In genomic region chr9:127535396-127535795, GRCh38 we compare ENCODE assay signal across 14 cellular contexts.
DNase-seq lines count a peak whose midpoint lies in the region; ATAC-seq, FAIRE-seq and TF ChIP-seq lines count a peak whose summit lies in the region.
"Had no signal": no experiment of that assay in that cellular context is flagged by ENCODE, and none has a peak within 500 bp of the region (broad histone marks: within the 10 kb centered on the region; RNA-seq: fewer than 3 reads in every experiment).

No MANE protein-coding gene starts in this region.

- POLR2A ChIA-PET in H1 (lab: Charles Lee; ENCODE audit: partially characterized antibody): interaction anchor here (1.0 to 1.2 kb wide), 2 partner anchors 31 to 32 kb away, joined by 3 read pairs; no protein-coding TSS in a partner anchor

- H3K9ac ChIP-seq in H1 (replicated peaks in 1 of 4; ENCODE audit: extremely low read depth in 1 of 4, low read depth in 3 of 4, low read length in 3 of 4) (no peak overlapping the region), trophoblast cell (ENCODE audit: low read length) (no peak overlapping the region)

- no peak overlapping the region for H3K4me2 ChIP-seq in H1 (ENCODE audit: insufficient read depth in 1 of 2, low read depth in 2 of 2, low read length in 2 of 2)
- no peak overlapping the region for H3K4me2 ChIP-seq in trophoblast cell (ENCODE audit: low read length)

- intact Hi-C loops in heart right ventricle (cut with DNase I) (no loop called here), Right ventricle myocardium inferior (cut with DNase I) (no loop called here), upper lobe of right lung (cut with DNase I) (no loop called here)

- DNase-seq in heart right ventricle (no peak), Right ventricle myocardium inferior (ENCODE audit: missing footprints) (no peak), H1 (ENCODE audit: low read depth in 1 of 2, low spot score in 2 of 2) (no peak), trophoblast cell (no peak), upper lobe of right lung (no peak), islet precursor cell (no peak), iPS-NIHi7 (ENCODE audit: extremely low spot score) (no peak), ureter (ENCODE audit: low spot score) (no peak)
- DNase-seq: Calu3, kidney, MM.1S had no signal

- H2AFZ ChIP-seq in H1 (ENCODE audit: low read length): no peak overlapping the region
- no peak overlapping the region for H2AFZ ChIP-seq in trophoblast cell (ENCODE audit: insufficient read depth, low read length, poor library complexity)

- H4K20me1 ChIP-seq in H1 (replicated peaks in 1 of 2; ENCODE audit: control insufficient read depth in 1 of 2, insufficient read depth in 2 of 2, low read length in 2 of 2): peaks cover 0 to 6% of the 10 kb centered on the region in 2 experiments

- FAIRE-seq in H1 (lab: Jason Lieb, UNC): no peak
- FAIRE-seq: colon, kidney, TTC549 had no signal

- no peak for TF ChIP-seq POLR2A in H1 (IDR thresholded peaks at IDR 0.05; ENCODE audit: control extremely low read depth in 1 of 2, low read depth in 2 of 2, low read length in 2 of 2)

- H2BK12ac ChIP-seq in H1 (ENCODE audit: low read depth, low read length) (0 out of 2 replicates have a peak overlapping the region, but pooled peaks have one; percentile 2), trophoblast cell (ENCODE audit: low read length) (peak overlapping the region; percentile 0)

- H3K9me3 ChIP-seq in heart right ventricle (no peaks in the 10 kb centered on the region), H1 (ENCODE audit: insufficient read depth in 2 of 2, low read depth in 1 of 2, low read length in 1 of 2) (no peaks in the 10 kb centered on the region), trophoblast cell (ENCODE audit: insufficient read depth, low read depth, low read length) (no peaks in the 10 kb centered on the region), upper lobe of right lung (no peaks in the 10 kb centered on the region)
- H3K9me3 ChIP-seq: HAP-1 had no signal

- H3K79me1 ChIP-seq in H1 (ENCODE audit: low read depth, low read length) (peaks cover 9% of the 10 kb centered on the region; the same call in 1 of the 2 replicates), trophoblast cell (ENCODE audit: low read length) (peaks cover 24% of the 10 kb centered on the region)

- peak overlapping the region; percentile 71; the same call in 1 of the 2 replicates for H2BK5ac ChIP-seq in H1 (ENCODE audit: low read depth, low read length)
- no peak overlapping the region for H2BK5ac ChIP-seq in trophoblast cell (ENCODE audit: low read depth, low read length, poor library complexity)

- H3K14ac ChIP-seq in H1 (ENCODE audit: insufficient read length) (no peak overlapping the region), trophoblast cell (ENCODE audit: low read length) (peak overlapping the region; percentile 36)

- no peak overlapping the region for H3K4me3 ChIP-seq in heart right ventricle
- no peak overlapping the region for H3K4me3 ChIP-seq in H1 (ENCODE audit: extremely low read depth in 1 of 4, insufficient read depth in 2 of 4, low read depth in 3 of 4, low read length in 4 of 4)
- no peak overlapping the region for H3K4me3 ChIP-seq in trophoblast cell (ENCODE audit: low read depth, low read length)
- no peak overlapping the region for H3K4me3 ChIP-seq in upper lobe of right lung
- H3K4me3 ChIP-seq: HAP-1 had no signal

- CTCF ChIA-PET in H1 (lab: Charles Lee; ENCODE audit: partially characterized antibody): interaction anchor here (1.4 to 7.7 kb wide), 5 partner anchors 8 to 52 kb away, joined by 3 to 105 read pairs (median 80); no protein-coding TSS in a partner anchor

- H2AK5ac ChIP-seq in H1 (ENCODE audit: low read depth, low read length): no peak overlapping the region
- H2AK5ac ChIP-seq in trophoblast cell (ENCODE audit: low read length): peak overlapping the region; percentile 2

- H3K4me1 ChIP-seq in heart right ventricle (peaks cover 15 to 74% (median 47%) of the 10 kb centered on the region in 9 donors), H1 (replicated peaks in 1 of 4; ENCODE audit: control insufficient read depth in 3 of 4, insufficient read depth in 4 of 4, low read length in 3 of 4) (peaks cover 4 to 15% (median 15%) of the 10 kb centered on the region in 4 experiments; a peak in 5 of 7 replicates), trophoblast cell (ENCODE audit: control insufficient read depth in 1 of 2, insufficient read depth in 2 of 2, low read length in 2 of 2) (peaks cover 26 to 29% of the 10 kb centered on the region in 2 experiments), upper lobe of right lung (peaks cover 56% of the 10 kb centered on the region)
- H3K4me1 ChIP-seq: HAP-1 had no signal

- H4K91ac ChIP-seq in H1 (replicated peaks; ENCODE audit: insufficient read length, low read length) (no peak overlapping the region), trophoblast cell (ENCODE audit: low read depth, low read length) (peak overlapping the region; percentile 4)

- no peak overlapping the region for H3K23ac ChIP-seq in H1 (ENCODE audit: insufficient read length)
- H3K23ac ChIP-seq in trophoblast cell (ENCODE audit: low read length): no peak overlapping the region

- no peak overlapping the region for H4K5ac ChIP-seq in H1 (ENCODE audit: insufficient read length, low read depth, low read length)

- no peaks in the 10 kb centered on the region for H3K23me2 ChIP-seq in H1 (ENCODE audit: low read depth, low read length)

- no peaks in the 10 kb centered on the region for H3K27me3 ChIP-seq in heart right ventricle
- H3K27me3 ChIP-seq in H1 (replicated peaks in 1 of 4; ENCODE audit: control insufficient read depth in 3 of 4, extremely low read depth in 1 of 4, insufficient read depth in 3 of 4, low read length in 3 of 4): no peaks in the 10 kb centered on the region
- no peaks in the 10 kb centered on the region for H3K27me3 ChIP-seq in trophoblast cell (ENCODE audit: insufficient read depth, low read length)
- H3K27me3 ChIP-seq in upper lobe of right lung: no peaks in the 10 kb centered on the region

- peak overlapping the region in 7 of 10 donors; percentile 10 to 68 (median 43) for H3K27ac ChIP-seq in heart right ventricle
- H3K27ac ChIP-seq in H1 (ENCODE audit: low read depth, low read length): peak overlapping the region; percentile 17; the same call in 1 of the 2 replicates
- no peak overlapping the region for H3K27ac ChIP-seq in trophoblast cell (ENCODE audit: low read depth, low read length)
- peak overlapping the region; percentile 45 for H3K27ac ChIP-seq in upper lobe of right lung

- H2BK15ac ChIP-seq in H1 (ENCODE audit: low read length): 0 out of 2 replicates have a peak overlapping the region, but pooled peaks have one; percentile 40

- H2BK120ac ChIP-seq in H1 (replicated peaks; ENCODE audit: low read depth, low read length) (no peak overlapping the region), trophoblast cell (ENCODE audit: insufficient read depth, low read length, poor library complexity) (peak overlapping the region; percentile 21)

- H2BK20ac ChIP-seq in H1 (ENCODE audit: low read length): no peak overlapping the region

- H3K79me2 ChIP-seq in H1 (ENCODE audit: control insufficient read depth in 1 of 2, insufficient read depth in 2 of 2, low read length in 2 of 2) (peaks cover 0 to 14% of the 10 kb centered on the region in 2 experiments; a peak in 1 of 4 replicates), trophoblast cell (ENCODE audit: control insufficient read depth, insufficient read depth, low read length, poor library complexity) (peaks cover 12% of the 10 kb centered on the region)

- H3K18ac ChIP-seq in H1 (ENCODE audit: extremely low read depth, low read length): no peak overlapping the region
- H3K18ac ChIP-seq in trophoblast cell (ENCODE audit: low read length): peak overlapping the region; percentile 71

- H3K36me3 ChIP-seq in heart right ventricle: peaks cover 0 to 45% (median 0%) of the 10 kb centered on the region in 9 donors
- no peaks in the 10 kb centered on the region for H3K36me3 ChIP-seq in H1 (ENCODE audit: control insufficient read depth in 2 of 4, insufficient read depth in 4 of 4, low read length in 3 of 4)
- H3K36me3 ChIP-seq in trophoblast cell (ENCODE audit: control insufficient read depth in 1 of 2, insufficient read depth in 2 of 2, low read length in 2 of 2): peaks cover 30% of the 10 kb centered on the region in 2 experiments
- H3K36me3 ChIP-seq in upper lobe of right lung: peaks cover 21% of the 10 kb centered on the region
- H3K36me3 ChIP-seq: HAP-1 had no signal

- H4K12ac ChIP-seq in trophoblast cell (ENCODE audit: low read depth, low read length): no peak overlapping the region

- no peak overlapping the region for H3K56ac ChIP-seq in H1 (replicated peaks; ENCODE audit: insufficient read length, low read depth, low read length)

- H4K8ac ChIP-seq in H1 (ENCODE audit: extremely low read depth, insufficient read depth, low read length): no peak overlapping the region
- H4K8ac ChIP-seq in trophoblast cell (ENCODE audit: low read depth, low read length): peak overlapping the region; percentile 1

- no peak overlapping the region for H3K4ac ChIP-seq in H1 (replicated peaks; ENCODE audit: insufficient read length, low read depth, low read length)
- H3K4ac ChIP-seq in trophoblast cell (ENCODE audit: low read depth, low read length): peak overlapping the region; percentile 21

- no peak for TF ChIP-seq EP300 in H1 (IDR thresholded peaks at IDR 0.05; ENCODE audit: borderline replicate concordance in 1 of 2, low read depth in 2 of 2, low read length in 2 of 2)

- no peak for TF ChIP-seq RAD21 in H1 (IDR thresholded peaks at IDR 0.05 in 1 of 2, conservative IDR thresholded peaks at IDR 0.05 in 1 of 2; ENCODE audit: low read depth in 2 of 2, low read length in 2 of 2)

- ATAC-seq in heart right ventricle (peak in 1 of 8 donors; percentile 11), Right ventricle myocardium inferior (no peak), upper lobe of right lung (no peak)

- 81 to 84% methylated on average over 6 of the region's 6 CpGs for WGBS in heart right ventricle, 2 donors
- WGBS in H1 (ENCODE audit: extremely low coverage in 1 of 2, insufficient coverage in 1 of 2, insufficient read length in 1 of 2, insufficient replicate concordance in 2 of 2, low coverage in 1 of 2, low lambda C conversion rate in 2 of 2, missing lambda C conversion rate in 1 of 2), 2 experiments: 91% methylated on average over 6 of the region's 6 CpGs; no CpG with 5 or more reads in 1 of the 2 experiments
- no CpG with 5 or more reads among the region's 6 CpGs for WGBS in trophoblast cell (ENCODE audit: extremely low coverage, insufficient coverage, insufficient read length)

- TF ChIP-seq CTCF in heart right ventricle (IDR thresholded peaks at IDR 0.05): no peak
- TF ChIP-seq CTCF in H1 (IDR thresholded peaks at IDR 0.05; ENCODE audit: control extremely low read depth in 1 of 3, insufficient read depth in 1 of 3, low read depth in 1 of 3, low read length in 3 of 3): no peak
- TF ChIP-seq CTCF in upper lobe of right lung (IDR thresholded peaks at IDR 0.05): no peak

TF ChIP-seq in H1, 55 proteins besides CTCF, POLR2A, EP300 and RAD21 (continues in another document):
- TF ChIP-seq TAF7 (optimal IDR thresholded peaks at IDR 0.05; ENCODE audit: borderline replicate concordance, low read depth, low read length) (no peak), RNF2 (IDR thresholded peaks at IDR 0.05; ENCODE audit: borderline replicate concordance, low read depth, low read length, missing control alignments, poor library complexity, severe bottlenecking) (no peak), GABPA (IDR thresholded peaks at IDR 0.05; ENCODE audit: borderline replicate concordance, insufficient read depth, low read length) (no peak), CREB1 (IDR thresholded peaks at IDR 0.05) (no peak), JUND (IDR thresholded peaks at IDR 0.05; ENCODE audit: low read length) (no peak)
